ENCODE assay signal across 11 cellular contexts in genomic region chr10:79295593-79295992, GRCh38. TPM values are rescaled to one million over a fixed set of nuclear protein-coding genes. Genes with fewer than 3 reads are reported as not detected.
A peak's percentile ranks its signal among the peaks of the same experiment; 100 is the strongest.
DNase-seq lines count a peak whose midpoint lies in the region; ATAC-seq, FAIRE-seq and TF ChIP-seq lines count a peak whose summit lies in the region.
"Had no signal": no experiment of that assay in that cellular context is flagged by ENCODE, and none has a peak within 500 bp of the region (broad histone marks: within the 10 kb centered on the region; RNA-seq: fewer than 3 reads in every experiment).

No MANE protein-coding gene starts in this region.

- DNase-seq in A172 (ENCODE audit: low spot score) (peak; percentile 49), HFFc6 (no peak), left lung (peak; percentile 83), NCI-H2171 (lab: John Stamatoyannopoulos, UW) (no peak), small intestine (no peak), mucosa of descending colon (no peak)
- peak; percentile 49 for DNase-seq in activated CD4-positive, alpha-beta memory T cell treated with anti-CD3 and anti-CD28 coated beads for 36 hours
- DNase-seq: Calu3, kidney glomerular epithelial cell, NCI-H2081 treated with DMSO at 0.1 percent for 48 hours had no signal

- TF ChIP-seq CTCF in HFFc6 (IDR thresholded peaks at IDR 0.05) (no peak), left lung (IDR thresholded peaks at IDR 0.05) (no peak), mucosa of descending colon (IDR thresholded peaks at IDR 0.05) (no peak)

- CTCF ChIA-PET in activated CD4-positive, alpha-beta memory T cell treated with anti-CD3 and anti-CD28 coated beads for 36 hours (lab: Charles Lee), result no interaction called here

- H3K27me3 Mint-ChIP-seq in HFFc6 (ENCODE audit: insufficient read depth), result peaks cover 20% of the 10 kb centered on the region
- no peaks in the 10 kb centered on the region for H3K27me3 Mint-ChIP-seq in activated CD4-positive, alpha-beta memory T cell treated with anti-CD3 and anti-CD28 coated beads for 36 hours

- H3K4me3 ChIP-seq in left lung (no peak overlapping the region), small intestine (ENCODE audit: low read depth in 1 of 2, low read length in 2 of 2) (no peak overlapping the region), mucosa of descending colon (no peak overlapping the region)

- peak overlapping the region; percentile 13 to 98 for H3K27ac ChIP-seq in left lung
- H3K27ac ChIP-seq in small intestine (ENCODE audit: low read depth in 1 of 2, low read length in 1 of 2), result no peak overlapping the region

- H3K9me3 Mint-ChIP-seq in HFFc6, result no peaks in the 10 kb centered on the region
- no peaks in the 10 kb centered on the region for H3K9me3 Mint-ChIP-seq in activated CD4-positive, alpha-beta memory T cell treated with anti-CD3 and anti-CD28 coated beads for 36 hours

- no peaks in the 10 kb centered on the region for H3K27me3 ChIP-seq in left lung
- H3K27me3 ChIP-seq in small intestine (ENCODE audit: control insufficient read depth in 2 of 2, insufficient read depth in 2 of 2, low read length in 2 of 2), result no peaks in the 10 kb centered on the region

- POLR2A ChIA-PET in activated CD4-positive, alpha-beta memory T cell treated with anti-CD3 and anti-CD28 coated beads for 36 hours (lab: Charles Lee), result no interaction called here

- peaks cover 6 to 80% of the 10 kb centered on the region in 2 donors for H3K4me1 ChIP-seq in left lung
- H3K4me1 ChIP-seq in small intestine (ENCODE audit: control insufficient read depth in 2 of 2, insufficient read depth in 1 of 2, low read depth in 1 of 2, low read length in 1 of 2), result no peaks in the 10 kb centered on the region
- peaks cover 9% of the 10 kb centered on the region for H3K4me1 ChIP-seq in mucosa of descending colon (ENCODE audit: low read depth)

- peak; percentile 8 for ATAC-seq in left lung
- ATAC-seq in HG03280 (IDR thresholded peaks at IDR 0.05; ENCODE audit: unreplicated experiment), result no peak
- ATAC-seq in mucosa of descending colon, result no peak

- H3K9me3 ChIP-seq in left lung (no peaks in the 10 kb centered on the region), small intestine (ENCODE audit: control insufficient read depth, low read depth) (no peaks in the 10 kb centered on the region), mucosa of descending colon (no peaks in the 10 kb centered on the region)

- FAIRE-seq in small intestine (lab: Jason Lieb, UNC), result no peak

- no peak overlapping the region for H3K4me3 Mint-ChIP-seq in HFFc6
- no peak overlapping the region for H3K4me3 Mint-ChIP-seq in activated CD4-positive, alpha-beta memory T cell treated with anti-CD3 and anti-CD28 coated beads for 36 hours

- 70 to 89% (median 73%) methylated on average over 5 of the region's 5 CpGs for WGBS in small intestine, 3 donors

- H3K36me3 ChIP-seq in left lung (peaks cover 0 to 97% of the 10 kb centered on the region in 2 donors), small intestine (ENCODE audit: control insufficient read depth in 2 of 2, insufficient read depth in 2 of 2, low read length in 2 of 2) (peaks cover 3 to 25% of the 10 kb centered on the region in 2 donors), mucosa of descending colon (ENCODE audit: low read depth) (peaks cover 2% of the 10 kb centered on the region)

- peaks cover 53% of the 10 kb centered on the region for H3K4me1 Mint-ChIP-seq in HFFc6 (ENCODE audit: low read depth)
- H3K4me1 Mint-ChIP-seq in activated CD4-positive, alpha-beta memory T cell treated with anti-CD3 and anti-CD28 coated beads for 36 hours (ENCODE audit: low read depth), result peaks cover 24% of the 10 kb centered on the region

- H3K27ac Mint-ChIP-seq in HFFc6, result peak overlapping the region; percentile 46
- H3K27ac Mint-ChIP-seq in activated CD4-positive, alpha-beta memory T cell treated with anti-CD3 and anti-CD28 coated beads for 36 hours, result peak overlapping the region; percentile 64

- H3K36me3 Mint-ChIP-seq in HFFc6 (ENCODE audit: low read depth), result peaks cover 15% of the 10 kb centered on the region
- peaks cover 34% of the 10 kb centered on the region for H3K36me3 Mint-ChIP-seq in activated CD4-positive, alpha-beta memory T cell treated with anti-CD3 and anti-CD28 coated beads for 36 hours

- intact Hi-C loops in activated CD4-positive, alpha-beta memory T cell treated with anti-CD3 and anti-CD28 coated beads for 36 hours (cut with micrococcal nuclease), result loop anchor here (10.0 kb wide), 1 partner anchor 169 kb away; no protein-coding TSS in a partner anchor
- intact Hi-C loops in left lung (cut with DNase I) (no loop called here), mucosa of descending colon (cut with DNase I, micrococcal nuclease) (no loop called here)

RNA-seq across cellular contexts. Expression of gene PPIF, which starts 51.7 kb away (rescaled TPM):
- total RNA-seq in A172 (2014; rRNA removed; shearing (Covaris generic)), result 38.2 and 47.2 TPM in 2 replicates
- total RNA-seq in HFFc6 (2021; fragmentation: NEBNext Ultra II Directional; extraction: Animal tissue kit (Norgen Biotek cat#: 25700)), result 100 to 1,000 TPM in 3 of 6 experiments, 10 to 100 TPM in 3; 66.1 to 109 (median 98.9) TPM
- 10 to 100 TPM; 87.2 to 94.0 TPM for total RNA-seq in activated CD4-positive, alpha-beta memory T cell treated with anti-CD3 and anti-CD28 coated beads for 36 hours
- total RNA-seq in left lung (10 to 100 TPM; 32.9 to 75.6 TPM), mucosa of descending colon (10 to 100 TPM; 54.6 to 88.5 (median 77.3) TPM)
- polyA plus RNA-seq in small intestine, result 10 to 100 TPM; 35.3 to 71.5 (median 42.7) TPM

Comparison
In these comparisons a context has a peak if more than half of its experiments do, and no peak if none do; other contexts are left out.
1. DNase-seq: peak in A172 (single experiment), activated CD4-positive, alpha-beta memory T cell treated with anti-CD3 and anti-CD28 coated beads for 36 hours (single experiment) and left lung (2 of 2); none in HFFc6 (single experiment), NCI-H2171 (single experiment), small intestine (single experiment) and mucosa of descending colon (0 of 3).
2. H3K27ac ChIP-seq: peak in left lung (2 of 2); none in small intestine (0 of 2).